ENCODE assay signal across 29 cellular contexts in genomic region chr16:19228057-19228456, GRCh38. TPM values are rescaled to one million over a fixed set of nuclear protein-coding genes. Genes with fewer than 3 reads are reported as not detected.
A peak's percentile ranks its signal among the peaks of the same experiment; 100 is the strongest.
DNase-seq lines count a peak whose midpoint lies in the region; ATAC-seq and TF ChIP-seq lines count a peak whose summit lies in the region.
"Had no signal": no experiment of that assay in that cellular context is flagged by ENCODE, and none has a peak within 500 bp of the region (broad histone marks: within the 10 kb centered on the region; RNA-seq: fewer than 3 reads in every experiment).

No MANE protein-coding gene starts in this region.

- H3K4me2 ChIP-seq in IMR-90 (ENCODE audit: low read depth, low read length): no peak overlapping the region

- no peak overlapping the region for H2AK5ac ChIP-seq in IMR-90 (ENCODE audit: low read depth, low read length)

- TF ChIP-seq RAD21 in IMR-90 (IDR thresholded peaks at IDR 0.05; ENCODE audit: low read length): no peak

- no peak overlapping the region for H2BK20ac ChIP-seq in IMR-90 (ENCODE audit: low read depth, low read length)

- H3K27ac Mint-ChIP-seq in brain (peak overlapping the region in 3 of 5 experiments; percentile 64 to 83 (median 68)), memory B cell (peak overlapping the region; percentile 22)
- peak overlapping the region; percentile 68 for H3K27ac Mint-ChIP-seq in stimulated activated naive B cell treated with anti-CD40 and anti-IgM and Interleukin-4, amounts not matched to agents 10 μg/mL and 1 μg/mL and 100 μg/mL, for 72 hours
- H3K27ac Mint-ChIP-seq: activated CD4-positive, alpha-beta T cell treated with anti-CD3 and anti-CD28 coated beads for 36 hours; T-helper 17 cell had no signal

- H4K8ac ChIP-seq in IMR-90 (ENCODE audit: low read depth in 2 of 2, low read length in 2 of 2): no peak overlapping the region

- H3K27me3 Mint-ChIP-seq in brain (no peaks in the 10 kb centered on the region), memory B cell (no peaks in the 10 kb centered on the region)
- no peaks in the 10 kb centered on the region for H3K27me3 Mint-ChIP-seq in stimulated activated naive B cell treated with anti-CD40 and anti-IgM and Interleukin-4, amounts not matched to agents 10 μg/mL and 1 μg/mL and 100 μg/mL, for 72 hours

- peaks cover 4% of the 10 kb centered on the region for H3K4me1 ChIP-seq in IMR-90 (ENCODE audit: control insufficient read depth, insufficient read depth, low read length)
- H3K4me1 ChIP-seq: uterus had no signal

- intact Hi-C loops in IMR-90 (cut with micrococcal nuclease): no loop called here

- ATAC-seq in IMR-90 (ENCODE audit: low read depth) (peak; percentile 29; the same call in 1 of the 2 replicates), memory B cell (ENCODE audit: low read depth) (no peak), HG02870 (IDR thresholded peaks at IDR 0.05; ENCODE audit: unreplicated experiment) (no peak), GM19455 (IDR thresholded peaks at IDR 0.05; ENCODE audit: unreplicated experiment) (no peak), SK-N-SH treated with all-trans-retinoic acid at 6 μM for 48 hours (no peak)
- ATAC-seq in stimulated activated naive B cell treated with anti-CD40 and anti-IgM and Interleukin-4, amounts not matched to agents 10 μg/mL and 1 μg/mL and 100 μg/mL, for 72 hours (replicated peaks): no peak
- ATAC-seq: activated CD4-positive, alpha-beta T cell treated with anti-CD3 and anti-CD28 coated beads for 36 hours; T-helper 17 cell had no signal

- H3K36me3 Mint-ChIP-seq in brain (peaks cover 43% of the 10 kb centered on the region), memory B cell (peaks cover 37% of the 10 kb centered on the region)
- H3K36me3 Mint-ChIP-seq in stimulated activated naive B cell treated with anti-CD40 and anti-IgM and Interleukin-4, amounts not matched to agents 10 μg/mL and 1 μg/mL and 100 μg/mL, for 72 hours: peaks cover 49 to 77% of the 10 kb centered on the region in 2 donors

- H3K56ac ChIP-seq in IMR-90 (ENCODE audit: extremely low read depth, insufficient read depth, low read length): no peak overlapping the region

- DNase-seq in IMR-90 (no peak), memory B cell (ENCODE audit: low spot score in 2 of 2) (no peak)
- DNase-seq in stimulated activated naive B cell treated with anti-CD40 and anti-IgM and Interleukin-4, amounts not matched to agents 10 μg/mL and 1 μg/mL and 100 μg/mL, for 72 hours: no peak
- DNase-seq: activated CD4-positive, alpha-beta T cell treated with anti-CD3 and anti-CD28 coated beads for 36 hours; activated naive CD4-positive, alpha-beta T cell treated with Interleukin-2 at 50 U/mL for 16 hours; activated T-cell treated with anti-CD3 and anti-CD28 coated beads, Interleukin-2, amount 50 U/mL, for 48 hours; amniotic stem cell; C1 segment of cervical spinal cord; dermis blood vessel endothelial cell; glutamatergic neuron; kidney glomerular epithelial cell; NCI-H1694; NCI-H2171; occipital lobe; stimulated activated CD4-positive, alpha-beta T cell treated with anti-CD3 and anti-CD28 coated beads, Interleukin-2, amount 100 ng/mL, for 48 hours; stimulated activated naive CD4-positive, alpha-beta T cell treated with Interleukin-2 at 50 U/mL for 16 hours; T-helper 17 cell; uterus had no signal

- no peak overlapping the region for H3K4me3 Mint-ChIP-seq in brain
- no peak overlapping the region for H3K4me3 Mint-ChIP-seq in memory B cell
- no peak overlapping the region for H3K4me3 Mint-ChIP-seq in stimulated activated naive B cell treated with anti-CD40 and anti-IgM and Interleukin-4, amounts not matched to agents 10 μg/mL and 1 μg/mL and 100 μg/mL, for 72 hours
- H3K4me3 Mint-ChIP-seq: activated CD4-positive, alpha-beta T cell treated with anti-CD3 and anti-CD28 coated beads for 36 hours; T-helper 17 cell had no signal

- H3K4me3 ChIP-seq in IMR-90 (ENCODE audit: insufficient read depth, low read depth, low read length): no peak overlapping the region
- H3K4me3 ChIP-seq: cardiac muscle cell, SK-N-MC, thoracic aorta, uterus had no signal

- no peak overlapping the region for H3K4ac ChIP-seq in IMR-90 (ENCODE audit: low read depth, low read length)

- H3K9me1 ChIP-seq in IMR-90 (ENCODE audit: insufficient read depth, low read length): no peaks in the 10 kb centered on the region

- H2BK5ac ChIP-seq in IMR-90 (ENCODE audit: low read depth, low read length, poor library complexity, severe bottlenecking): no peak overlapping the region

- H2BK120ac ChIP-seq in IMR-90 (ENCODE audit: low read depth, low read length): no peak overlapping the region

- dilution Hi-C loops in IMR-90 (cut with HindIII; ENCODE audit: low sequenced_read_pairs, unreplicated experiment): no loop called here

- no peak overlapping the region for H2AFZ ChIP-seq in IMR-90 (replicated peaks; ENCODE audit: low read length, poor library complexity)

- H3K27ac ChIP-seq in IMR-90 (ENCODE audit: insufficient read depth, low read length): no peak overlapping the region
- H3K27ac ChIP-seq: cardiac muscle cell, SK-N-MC, thoracic aorta, uterus had no signal

- POLR2A ChIA-PET in IMR-90 (lab: Charles Lee; ENCODE audit: unreplicated experiment): no interaction called here

- H3K14ac ChIP-seq in IMR-90 (replicated peaks; ENCODE audit: low read depth, low read length): no peak overlapping the region

- TF ChIP-seq CTCF in IMR-90 (conservative IDR thresholded peaks at IDR 0.05; ENCODE audit: low read depth, low read length) (no peak), brain (conservative IDR thresholded peaks at IDR 0.05) (no peak)

- no peaks in the 10 kb centered on the region for H3K27me3 ChIP-seq in IMR-90 (ENCODE audit: control insufficient read depth, insufficient read depth, low read length)
- H3K27me3 ChIP-seq: cardiac muscle cell, uterus had no signal

- peaks cover 35% of the 10 kb centered on the region for H3K4me1 Mint-ChIP-seq in brain
- no peaks in the 10 kb centered on the region for H3K4me1 Mint-ChIP-seq in memory B cell
- peaks cover 8 to 13% of the 10 kb centered on the region in 2 donors for H3K4me1 Mint-ChIP-seq in stimulated activated naive B cell treated with anti-CD40 and anti-IgM and Interleukin-4, amounts not matched to agents 10 μg/mL and 1 μg/mL and 100 μg/mL, for 72 hours
- H3K4me1 Mint-ChIP-seq: activated CD4-positive, alpha-beta T cell treated with anti-CD3 and anti-CD28 coated beads for 36 hours; T-helper 17 cell had no signal

- no peak overlapping the region for H3K9ac ChIP-seq in IMR-90 (ENCODE audit: low read depth, low read length)

- CTCF ChIA-PET in IMR-90 (lab: Yijun Ruan, JAX): no interaction called here

- no peak overlapping the region for H2AK9ac ChIP-seq in IMR-90 (replicated peaks; ENCODE audit: low read depth, low read length, poor library complexity)

- H3K79me1 ChIP-seq in IMR-90 (ENCODE audit: low read depth in 1 of 2, low read length in 2 of 2): no peaks in the 10 kb centered on the region

- WGBS in IMR-90 (ENCODE audit: extremely low coverage in 2 of 2, insufficient read length in 1 of 2), 2 experiments: no CpG with 5 or more reads among the region's 4 CpGs

- no peak overlapping the region for H3K18ac ChIP-seq in IMR-90 (ENCODE audit: low read depth, low read length)

- in situ Hi-C loops in IMR-90 (cut with MboI; ENCODE audit: low sequenced_read_pairs): no loop called here

- BruUV-seq in IMR-90 (replicated peaks; lab: Mats Ljungman, UMichigan): no TSS peak

- H4K5ac ChIP-seq in IMR-90 (ENCODE audit: low read depth, low read length): no peak overlapping the region

- H3K9me3 ChIP-seq in IMR-90 (ENCODE audit: control insufficient read depth, insufficient read depth, low read length): no peaks in the 10 kb centered on the region
- H3K9me3 ChIP-seq: thoracic aorta, uterus had no signal

- H3K23ac ChIP-seq in IMR-90 (ENCODE audit: low read depth, low read length): no peak overlapping the region

- no peaks in the 10 kb centered on the region for H3K36me3 ChIP-seq in IMR-90 (ENCODE audit: control insufficient read depth, insufficient read depth, low read length)
- H3K36me3 ChIP-seq: cardiac muscle cell, thoracic aorta, uterus had no signal

- H4K91ac ChIP-seq in IMR-90 (ENCODE audit: insufficient read depth, low read depth, low read length): no peak overlapping the region

- no peak overlapping the region for H2BK15ac ChIP-seq in IMR-90 (ENCODE audit: low read depth, low read length)

- peaks cover 5 to 38% (median 7%) of the 10 kb centered on the region in 5 experiments for H3K9me3 Mint-ChIP-seq in brain
- H3K9me3 Mint-ChIP-seq in memory B cell: peaks cover 8% of the 10 kb centered on the region
- peaks cover 5 to 12% of the 10 kb centered on the region in 2 donors for H3K9me3 Mint-ChIP-seq in stimulated activated naive B cell treated with anti-CD40 and anti-IgM and Interleukin-4, amounts not matched to agents 10 μg/mL and 1 μg/mL and 100 μg/mL, for 72 hours

- TF ChIP-seq POLR2A in IMR-90 (IDR thresholded peaks at IDR 0.05; ENCODE audit: low read depth, low read length): no peak

- H4K20me1 ChIP-seq in IMR-90 (ENCODE audit: insufficient read depth, low read length): no peaks in the 10 kb centered on the region

TF ChIP-seq in IMR-90, 13 proteins besides CTCF, POLR2A, EP300 and RAD21 (continues in another document):
- TF ChIP-seq MAFK (IDR thresholded peaks at IDR 0.05; ENCODE audit: low read depth, low read length): no peak
- no peak for TF ChIP-seq RFX5 (IDR thresholded peaks at IDR 0.05; ENCODE audit: low read depth, low read length)
- no peak for TF ChIP-seq BHLHE40 (IDR thresholded peaks at IDR 0.05; ENCODE audit: low read depth, low read length)
- no peak for TF ChIP-seq RCOR1 (IDR thresholded peaks at IDR 0.05; ENCODE audit: insufficient replicate concordance, low read length)
- TF ChIP-seq FOS (IDR thresholded peaks at IDR 0.05; ENCODE audit: low read depth, low read length): no peak
- no peak for TF ChIP-seq CEBPB (IDR thresholded peaks at IDR 0.05; ENCODE audit: low read depth, low read length)

RNA-seq across cellular contexts. Expression of gene CLEC19A, which starts 57.5 kb away (rescaled TPM):
- not detected in 2 replicates for total RNA-seq in IMR-90 (2012; rRNA removed)
- polyA plus RNA-seq in IMR-90 (2012; rRNA removed) (not detected in 2 replicates), brain (ENCODE audit: insufficient read depth, low read depth, low replicate concordance) (not detected)
- not detected in 2 replicates for polyA plus RNA-seq in IMR-90 (2012; cell fraction: cytosol; rRNA removed)
- polyA plus RNA-seq in IMR-90 (2012; cell fraction: nucleus; rRNA removed; ENCODE audit: low replicate concordance): not detected in 2 replicates
- total RNA-seq: activated CD4-positive, alpha-beta T cell treated with anti-CD3 and anti-CD28 coated beads for 36 hours; cardiac muscle cell; dermis blood vessel endothelial cell; endothelial cell of umbilical vein; lung microvascular endothelial cell; myocyte; occipital lobe; renal cortical epithelial cell; T-helper 17 cell; thoracic aorta; uterus had no signal
- polyA plus RNA-seq: cardiac muscle cell, endothelial cell of umbilical vein had no signal
